1 cellular context compared by ENCODE assay signal in genomic region chr10:61882621-61883375, GRCh38.
TF ChIP-seq lines count a peak whose summit lies in the region.

No MANE protein-coding gene starts in this region.

TF ChIP-seq in GM12878, 131 proteins besides CTCF, POLR2A, EP300 and RAD21 (continued from another document and continues in another):
- TF ChIP-seq, protein P1, sequence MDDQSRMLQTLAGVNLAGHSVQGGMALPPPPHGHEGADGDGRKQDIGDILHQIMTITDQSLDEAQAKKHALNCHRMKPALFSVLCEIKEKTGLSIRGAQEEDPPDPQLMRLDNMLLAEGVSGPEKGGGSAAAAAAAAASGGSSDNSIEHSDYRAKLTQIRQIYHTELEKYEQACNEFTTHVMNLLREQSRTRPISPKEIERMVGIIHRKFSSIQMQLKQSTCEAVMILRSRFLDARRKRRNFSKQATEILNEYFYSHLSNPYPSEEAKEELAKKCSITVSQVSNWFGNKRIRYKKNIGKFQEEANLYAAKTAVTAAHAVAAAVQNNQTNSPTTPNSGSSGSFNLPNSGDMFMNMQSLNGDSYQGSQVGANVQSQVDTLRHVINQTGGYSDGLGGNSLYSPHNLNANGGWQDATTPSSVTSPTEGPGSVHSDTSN (IDR thresholded peaks at IDR 0.05; ENCODE audit: insufficient replicate concordance, low read depth, low read length), result no peak
- no peak for TF ChIP-seq HSF1 (IDR thresholded peaks at IDR 0.05; ENCODE audit: low read depth, low read length)
- TF ChIP-seq RCOR1 (conservative IDR thresholded peaks at IDR 0.05; ENCODE audit: low read depth, low read length), result no peak
- no peak for TF ChIP-seq BCL3 (IDR thresholded peaks at IDR 0.05; ENCODE audit: borderline replicate concordance, insufficient read depth, low read depth, low read length, poor library complexity, severe bottlenecking)
- no peak; the same call in 1 of the 2 replicates for TF ChIP-seq MTA2 (IDR thresholded peaks at IDR 0.05; ENCODE audit: low read depth)
- TF ChIP-seq SUZ12 (IDR thresholded peaks at IDR 0.05; ENCODE audit: unreplicated experiment), result no peak
- TF ChIP-seq IRF4 (IDR thresholded peaks at IDR 0.05; ENCODE audit: low read depth, low read length), result peak; percentile 9; the same call in 1 of the 2 replicates
- no peak for TF ChIP-seq NR2C1 (IDR thresholded peaks at IDR 0.05)
- TF ChIP-seq IKZF1 (conservative IDR thresholded peaks at IDR 0.05), result no peak
- peak; percentile 68; the same call in 1 of the 2 replicates for TF ChIP-seq BCL11A (IDR thresholded peaks at IDR 0.05; ENCODE audit: low read depth, low read length)
- TF ChIP-seq KAT2A (conservative IDR thresholded peaks at IDR 0.05; ENCODE audit: control insufficient read depth, low read depth, low read length), result no peak
- TF ChIP-seq CEBPB (IDR thresholded peaks at IDR 0.05; ENCODE audit: borderline replicate concordance in 1 of 2, low read depth in 2 of 2, low read length in 2 of 2), result no peak
- TF ChIP-seq ZBED1 (IDR thresholded peaks at IDR 0.05; ENCODE audit: borderline replicate concordance), result no peak
- TF ChIP-seq RAD51 (IDR thresholded peaks at IDR 0.05), result no peak
- TF ChIP-seq USF2 (IDR thresholded peaks at IDR 0.05; ENCODE audit: borderline replicate concordance, low read depth, low read length), result no peak
- TF ChIP-seq CHD2 (IDR thresholded peaks at IDR 0.05; ENCODE audit: borderline replicate concordance, low read depth, low read length), result no peak
- TF ChIP-seq ZSCAN29 (IDR thresholded peaks at IDR 0.05), result no peak
- TF ChIP-seq ZNF274 (IDR thresholded peaks at IDR 0.05; ENCODE audit: insufficient read depth, insufficient read length), result no peak
- TF ChIP-seq YY1 (IDR thresholded peaks at IDR 0.05; ENCODE audit: low read depth, low read length), result 0 out of 2 replicates have a peak, but pooled peaks have one; percentile 15
- TF ChIP-seq LARP7 (IDR thresholded peaks at IDR 0.05), result no peak
- no peak for TF ChIP-seq TCF7 (IDR thresholded peaks at IDR 0.05; ENCODE audit: borderline replicate concordance)
- TF ChIP-seq, protein P2, sequence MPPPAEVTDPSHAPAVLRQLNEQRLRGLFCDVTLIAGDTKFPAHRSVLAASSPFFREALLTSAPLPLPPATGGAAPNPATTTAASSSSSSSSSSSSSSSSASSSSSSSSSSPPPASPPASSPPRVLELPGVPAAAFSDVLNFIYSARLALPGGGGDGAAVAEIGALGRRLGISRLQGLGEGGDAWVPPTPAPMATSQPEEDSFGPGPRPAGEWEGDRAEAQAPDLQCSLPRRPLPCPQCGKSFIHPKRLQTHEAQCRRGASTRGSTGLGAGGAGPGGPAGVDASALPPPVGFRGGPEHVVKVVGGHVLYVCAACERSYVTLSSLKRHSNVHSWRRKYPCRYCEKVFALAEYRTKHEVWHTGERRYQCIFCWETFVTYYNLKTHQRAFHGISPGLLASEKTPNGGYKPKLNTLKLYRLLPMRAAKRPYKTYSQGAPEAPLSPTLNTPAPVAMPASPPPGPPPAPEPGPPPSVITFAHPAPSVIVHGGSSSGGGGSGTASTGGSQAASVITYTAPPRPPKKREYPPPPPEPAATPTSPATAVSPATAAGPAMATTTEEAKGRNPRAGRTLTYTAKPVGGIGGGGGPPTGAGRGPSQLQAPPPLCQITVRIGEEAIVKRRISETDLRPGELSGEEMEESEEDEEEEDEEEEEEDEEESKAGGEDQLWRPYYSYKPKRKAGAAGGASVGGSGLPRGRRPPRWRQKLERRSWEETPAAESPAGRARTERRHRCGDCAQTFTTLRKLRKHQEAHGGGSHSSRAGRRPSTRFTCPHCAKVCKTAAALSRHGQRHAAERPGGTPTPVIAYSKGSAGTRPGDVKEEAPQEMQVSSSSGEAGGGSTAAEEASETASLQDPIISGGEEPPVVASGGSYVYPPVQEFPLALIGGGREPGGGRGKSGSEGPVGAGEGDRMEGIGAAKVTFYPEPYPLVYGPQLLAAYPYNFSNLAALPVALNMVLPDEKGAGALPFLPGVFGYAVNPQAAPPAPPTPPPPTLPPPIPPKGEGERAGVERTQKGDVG (CRISPR knock-in tag; IDR thresholded peaks at IDR 0.05), result no peak
- peak; percentile 9; the same call in 1 of the 2 replicates for TF ChIP-seq CREM (IDR thresholded peaks at IDR 0.05; ENCODE audit: low read depth)
- TF ChIP-seq NFXL1 (IDR thresholded peaks at IDR 0.05; ENCODE audit: borderline replicate concordance), result no peak
- TF ChIP-seq MEF2B (IDR thresholded peaks at IDR 0.05; ENCODE audit: partially characterized antibody, poor library complexity, severe bottlenecking), result no peak
- no peak for TF ChIP-seq NR2C2 (IDR thresholded peaks at IDR 0.05; ENCODE audit: borderline replicate concordance, control insufficient read depth, insufficient read length, low read depth)
- TF ChIP-seq BHLHE40 (IDR thresholded peaks at IDR 0.05; ENCODE audit: borderline replicate concordance in 1 of 2, low read depth in 2 of 2, low read length in 1 of 2), result no peak
- no peak for TF ChIP-seq ZZZ3 (IDR thresholded peaks at IDR 0.05; ENCODE audit: control insufficient read depth, insufficient read length, low read depth)
- TF ChIP-seq, protein P3, sequence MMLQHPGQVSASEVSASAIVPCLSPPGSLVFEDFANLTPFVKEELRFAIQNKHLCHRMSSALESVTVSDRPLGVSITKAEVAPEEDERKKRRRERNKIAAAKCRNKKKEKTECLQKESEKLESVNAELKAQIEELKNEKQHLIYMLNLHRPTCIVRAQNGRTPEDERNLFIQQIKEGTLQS (IDR thresholded peaks at IDR 0.05; ENCODE audit: borderline replicate concordance, extremely low read depth, low read depth, low read length), result no peak
- TF ChIP-seq, protein P4, sequence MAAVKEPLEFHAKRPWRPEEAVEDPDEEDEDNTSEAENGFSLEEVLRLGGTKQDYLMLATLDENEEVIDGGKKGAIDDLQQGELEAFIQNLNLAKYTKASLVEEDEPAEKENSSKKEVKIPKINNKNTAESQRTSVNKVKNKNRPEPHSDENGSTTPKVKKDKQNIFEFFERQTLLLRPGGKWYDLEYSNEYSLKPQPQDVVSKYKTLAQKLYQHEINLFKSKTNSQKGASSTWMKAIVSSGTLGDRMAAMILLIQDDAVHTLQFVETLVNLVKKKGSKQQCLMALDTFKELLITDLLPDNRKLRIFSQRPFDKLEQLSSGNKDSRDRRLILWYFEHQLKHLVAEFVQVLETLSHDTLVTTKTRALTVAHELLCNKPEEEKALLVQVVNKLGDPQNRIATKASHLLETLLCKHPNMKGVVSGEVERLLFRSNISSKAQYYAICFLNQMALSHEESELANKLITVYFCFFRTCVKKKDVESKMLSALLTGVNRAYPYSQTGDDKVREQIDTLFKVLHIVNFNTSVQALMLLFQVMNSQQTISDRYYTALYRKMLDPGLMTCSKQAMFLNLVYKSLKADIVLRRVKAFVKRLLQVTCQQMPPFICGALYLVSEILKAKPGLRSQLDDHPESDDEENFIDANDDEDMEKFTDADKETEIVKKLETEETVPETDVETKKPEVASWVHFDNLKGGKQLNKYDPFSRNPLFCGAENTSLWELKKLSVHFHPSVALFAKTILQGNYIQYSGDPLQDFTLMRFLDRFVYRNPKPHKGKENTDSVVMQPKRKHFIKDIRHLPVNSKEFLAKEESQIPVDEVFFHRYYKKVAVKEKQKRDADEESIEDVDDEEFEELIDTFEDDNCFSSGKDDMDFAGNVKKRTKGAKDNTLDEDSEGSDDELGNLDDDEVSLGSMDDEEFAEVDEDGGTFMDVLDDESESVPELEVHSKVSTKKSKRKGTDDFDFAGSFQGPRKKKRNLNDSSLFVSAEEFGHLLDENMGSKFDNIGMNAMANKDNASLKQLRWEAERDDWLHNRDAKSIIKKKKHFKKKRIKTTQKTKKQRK (IDR thresholded peaks at IDR 0.05; ENCODE audit: low read depth, low read length), result no peak
- TF ChIP-seq HCFC1 (IDR thresholded peaks at IDR 0.05; ENCODE audit: low read length), result no peak
- no peak for TF ChIP-seq TCF12 (IDR thresholded peaks at IDR 0.05; ENCODE audit: low read depth, low read length)
- TF ChIP-seq RUNX3 (IDR thresholded peaks at IDR 0.05; ENCODE audit: low read length), result peak; percentile 86
- TF ChIP-seq YBX1 (IDR thresholded peaks at IDR 0.05), result no peak
- TF ChIP-seq, protein P5, sequence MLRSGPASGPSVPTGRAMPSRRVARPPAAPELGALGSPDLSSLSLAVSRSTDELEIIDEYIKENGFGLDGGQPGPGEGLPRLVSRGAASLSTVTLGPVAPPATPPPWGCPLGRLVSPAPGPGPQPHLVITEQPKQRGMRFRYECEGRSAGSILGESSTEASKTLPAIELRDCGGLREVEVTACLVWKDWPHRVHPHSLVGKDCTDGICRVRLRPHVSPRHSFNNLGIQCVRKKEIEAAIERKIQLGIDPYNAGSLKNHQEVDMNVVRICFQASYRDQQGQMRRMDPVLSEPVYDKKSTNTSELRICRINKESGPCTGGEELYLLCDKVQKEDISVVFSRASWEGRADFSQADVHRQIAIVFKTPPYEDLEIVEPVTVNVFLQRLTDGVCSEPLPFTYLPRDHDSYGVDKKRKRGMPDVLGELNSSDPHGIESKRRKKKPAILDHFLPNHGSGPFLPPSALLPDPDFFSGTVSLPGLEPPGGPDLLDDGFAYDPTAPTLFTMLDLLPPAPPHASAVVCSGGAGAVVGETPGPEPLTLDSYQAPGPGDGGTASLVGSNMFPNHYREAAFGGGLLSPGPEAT (IDR thresholded peaks at IDR 0.05; ENCODE audit: low read depth), result no peak
- TF ChIP-seq FOXM1 (IDR thresholded peaks at IDR 0.05; ENCODE audit: low read depth, low read length), result no peak; the same call in 1 of the 2 replicates
- TF ChIP-seq JUNB (IDR thresholded peaks at IDR 0.05), result peak; percentile 57; the same call in 1 of the 2 replicates
- no peak for TF ChIP-seq ZNF622 (IDR thresholded peaks at IDR 0.05)
- no peak for TF ChIP-seq TAF1 (IDR thresholded peaks at IDR 0.05; ENCODE audit: borderline replicate concordance, low read depth, low read length)
- no peak for TF ChIP-seq BACH1 (IDR thresholded peaks at IDR 0.05; ENCODE audit: borderline replicate concordance)
- TF ChIP-seq IRF3 (IDR thresholded peaks at IDR 0.05), result no peak
- TF ChIP-seq GATAD2B (conservative IDR thresholded peaks at IDR 0.05; ENCODE audit: low read depth), result no peak
- TF ChIP-seq PAX5 (IDR thresholded peaks at IDR 0.05; ENCODE audit: borderline replicate concordance, low read depth, low read length), result no peak
- TF ChIP-seq RELA (IDR thresholded peaks at IDR 0.05; ENCODE audit: borderline replicate concordance, partially characterized antibody), result no peak
- no peak for TF ChIP-seq SUPT20H (IDR thresholded peaks at IDR 0.05; ENCODE audit: borderline replicate concordance, control insufficient read depth, low read depth, low read length)
- TF ChIP-seq FOS (IDR thresholded peaks at IDR 0.05; ENCODE audit: borderline replicate concordance, extremely low read depth, insufficient read length), result no peak
- TF ChIP-seq HDAC2 (IDR thresholded peaks at IDR 0.05), result no peak
- TF ChIP-seq KDM1A (IDR thresholded peaks at IDR 0.05; ENCODE audit: borderline replicate concordance), result no peak
- TF ChIP-seq IKZF2 (IDR thresholded peaks at IDR 0.05), result 0 out of 4 replicates have a peak, but pooled peaks of 1 of the 2 experiments have one; percentile 17
